10 cellular contexts compared by ENCODE assay signal in the genomic region with DNA sequence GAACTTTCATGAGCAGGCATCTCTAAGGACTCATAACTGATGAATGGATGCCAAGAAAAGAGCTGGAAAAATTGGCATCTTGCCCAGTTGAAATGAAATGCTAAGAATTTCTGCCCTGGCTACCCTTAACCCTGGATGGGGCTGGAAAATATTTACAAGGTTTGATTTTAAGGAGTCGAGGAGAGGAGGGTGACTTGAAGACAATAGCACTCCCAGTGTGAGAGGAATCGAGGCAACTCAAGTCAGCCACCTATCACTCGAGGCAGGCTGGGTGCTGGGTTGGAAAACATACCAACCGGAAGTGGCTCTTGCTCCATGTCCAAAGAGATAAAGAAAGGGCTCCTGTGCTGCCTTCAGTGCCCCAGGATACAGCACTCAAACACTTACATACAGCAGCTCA. TPM values are rescaled to one million over a fixed set of nuclear protein-coding genes. Genes with fewer than 3 reads are reported as not detected.
A peak's percentile ranks its signal among the peaks of the same experiment; 100 is the strongest.
DNase-seq lines count a peak whose midpoint lies in the region; ATAC-seq and TF ChIP-seq lines count a peak whose summit lies in the region.
"Had no signal": no experiment of that assay in that cellular context is flagged by ENCODE, and none has a peak within 500 bp of the region (broad histone marks: within the 10 kb centered on the region; RNA-seq: fewer than 3 reads in every experiment).

No MANE protein-coding gene starts in this region.

- H3K36me3 ChIP-seq in testis (ENCODE audit: low read depth, missing control alignments), result no peaks in the 10 kb centered on the region

- WGBS in testis, 2 donors, result 27 to 50% methylated on average over 4 of the region's 4 CpGs

- no peaks in the 10 kb centered on the region for H3K9me3 ChIP-seq in testis

- intact Hi-C loops in testis (cut with DNase I; ENCODE audit: low total_unique reads), result loop anchor here (5.0 kb wide), 1 partner anchor 47 kb away; no protein-coding TSS in a partner anchor

- ATAC-seq in HG03469 (IDR thresholded peaks at IDR 0.05; ENCODE audit: unreplicated experiment), result no peak
- no peak for ATAC-seq in left lobe of liver

- peak; percentile 68 for DNase-seq in LHCN-M2 (ENCODE audit: low read depth)
- DNase-seq in caudate nucleus (lab: John Stamatoyannopoulos, UW), result no peak
- DNase-seq in kidney tubule cell (ENCODE audit: low spot score), result peak; percentile 82
- no peak for DNase-seq in testis
- DNase-seq in left lobe of liver (ENCODE audit: low spot score), result no peak
- no peak for DNase-seq in central memory CD4-positive, alpha-beta T cell
- DNase-seq in NCI-H187 (lab: John Stamatoyannopoulos, UW), result no peak
- DNase-seq: NCI-H526 treated with DMSO at 0.1 percent for 48 hours, WERI-Rb-1 had no signal

- H3K27ac ChIP-seq in caudate nucleus (ENCODE audit: low read depth, low read length) (peak overlapping the region; percentile 36), testis (peak overlapping the region; percentile 37 to 79)
- H3K27ac ChIP-seq: WERI-Rb-1 had no signal

- TF ChIP-seq CTCF in testis (IDR thresholded peaks at IDR 0.05), result no peak

- peaks cover 13% of the 10 kb centered on the region for H3K4me1 ChIP-seq in testis

- no peak overlapping the region for H3K4me3 ChIP-seq in testis

- no peaks in the 10 kb centered on the region for H3K27me3 ChIP-seq in testis

- no peak for TF ChIP-seq POLR2A in testis (IDR thresholded peaks at IDR 0.05)

RNA-seq across cellular contexts. Expression of a gene that starts 5.1 kb away (rescaled TPM):
- total RNA-seq in LHCN-M2 (2014; rRNA removed), result 12.0 and 12.1 TPM in 2 replicates
- polyA plus RNA-seq in LHCN-M2 (2012), result 1.8 TPM
- total RNA-seq in testis, result 10 to 100 TPM in 1 of 2 donors, 1 to 10 TPM in 1; 9.1 to 10.1 TPM
- polyA plus RNA-seq in testis (ENCODE audit: insufficient read depth, low read depth, low replicate concordance), result 5.5 TPM
- total RNA-seq in left lobe of liver, result 3.6 TPM

Comparison
In these comparisons a context has a peak if more than half of its experiments do, and no peak if none do; other contexts are left out.
1. DNase-seq: peak in LHCN-M2 (single experiment) and kidney tubule cell (single experiment); none in caudate nucleus (0 of 61), testis (single experiment), left lobe of liver (single experiment), central memory CD4-positive, alpha-beta T cell (single experiment) and NCI-H187 (0 of 2).